In the genomic region with DNA sequence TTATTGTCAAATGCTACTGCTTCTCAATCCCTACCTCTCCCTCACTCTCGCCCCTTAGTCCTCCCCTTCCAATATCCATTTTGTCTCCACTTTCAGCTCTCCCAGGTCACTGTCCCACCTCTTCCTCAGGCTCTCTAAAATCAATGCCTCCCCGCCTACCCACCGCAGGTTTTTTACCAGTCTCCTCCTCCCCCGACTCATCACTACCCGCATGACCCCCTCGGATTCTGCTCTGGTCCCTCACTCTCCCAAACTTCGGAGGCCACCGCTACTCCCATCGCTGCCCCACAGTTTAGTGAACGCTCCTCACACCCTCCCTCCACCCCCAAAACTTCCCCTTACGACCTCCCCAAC, we compare ENCODE assay signal across 1 cellular context.
TF ChIP-seq lines count a peak whose summit lies in the region.

No MANE protein-coding gene starts in this region.

TF ChIP-seq in IMR-90, 13 proteins besides CTCF, POLR2A, EP300 and RAD21 (continued from another document):
- TF ChIP-seq, protein P1, sequence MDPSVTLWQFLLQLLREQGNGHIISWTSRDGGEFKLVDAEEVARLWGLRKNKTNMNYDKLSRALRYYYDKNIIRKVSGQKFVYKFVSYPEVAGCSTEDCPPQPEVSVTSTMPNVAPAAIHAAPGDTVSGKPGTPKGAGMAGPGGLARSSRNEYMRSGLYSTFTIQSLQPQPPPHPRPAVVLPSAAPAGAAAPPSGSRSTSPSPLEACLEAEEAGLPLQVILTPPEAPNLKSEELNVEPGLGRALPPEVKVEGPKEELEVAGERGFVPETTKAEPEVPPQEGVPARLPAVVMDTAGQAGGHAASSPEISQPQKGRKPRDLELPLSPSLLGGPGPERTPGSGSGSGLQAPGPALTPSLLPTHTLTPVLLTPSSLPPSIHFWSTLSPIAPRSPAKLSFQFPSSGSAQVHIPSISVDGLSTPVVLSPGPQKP (IDR thresholded peaks at IDR 0.05; ENCODE audit: borderline replicate concordance, low read depth, low read length), result no peak
- TF ChIP-seq, protein P2, sequence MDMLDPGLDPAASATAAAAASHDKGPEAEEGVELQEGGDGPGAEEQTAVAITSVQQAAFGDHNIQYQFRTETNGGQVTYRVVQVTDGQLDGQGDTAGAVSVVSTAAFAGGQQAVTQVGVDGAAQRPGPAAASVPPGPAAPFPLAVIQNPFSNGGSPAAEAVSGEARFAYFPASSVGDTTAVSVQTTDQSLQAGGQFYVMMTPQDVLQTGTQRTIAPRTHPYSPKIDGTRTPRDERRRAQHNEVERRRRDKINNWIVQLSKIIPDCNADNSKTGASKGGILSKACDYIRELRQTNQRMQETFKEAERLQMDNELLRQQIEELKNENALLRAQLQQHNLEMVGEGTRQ (IDR thresholded peaks at IDR 0.05; ENCODE audit: low read depth, low read length), result no peak
- TF ChIP-seq RCOR1 (IDR thresholded peaks at IDR 0.05; ENCODE audit: insufficient replicate concordance, low read length), result no peak
- TF ChIP-seq FOS (IDR thresholded peaks at IDR 0.05; ENCODE audit: low read depth, low read length), result no peak
- no peak for TF ChIP-seq NFE2L2 (IDR thresholded peaks at IDR 0.05; ENCODE audit: low read depth, low read length)
- no peak for TF ChIP-seq MAFK (IDR thresholded peaks at IDR 0.05; ENCODE audit: low read depth, low read length)
- TF ChIP-seq CHD1 (IDR thresholded peaks at IDR 0.05; ENCODE audit: low read depth, low read length), result no peak
- no peak for TF ChIP-seq MAZ (IDR thresholded peaks at IDR 0.05; ENCODE audit: borderline replicate concordance, low read depth, low read length)
